In genomic region chr17:44900894-44901293, GRCh38 we compare ENCODE assay signal across 1 cellular context.
TF ChIP-seq lines count a peak whose summit lies in the region.

No MANE protein-coding gene starts in this region.

TF ChIP-seq in HEK293, 187 proteins besides CTCF, POLR2A, EP300 and RAD21 (continued from another document):
- TF ChIP-seq HIC1 (tag by site-specific recombination; IDR thresholded peaks at IDR 0.05) (no peak; the same call in 1 of the 2 replicates), ZNF843 (tag by site-specific recombination; IDR thresholded peaks at IDR 0.05) (no peak), ZSCAN18 (tag by site-specific recombination; IDR thresholded peaks at IDR 0.05) (no peak), ZNF174 (tag by site-specific recombination; IDR thresholded peaks at IDR 0.05) (no peak), PRDM1 (tag by site-specific recombination; IDR thresholded peaks at IDR 0.05) (peak; percentile 92), ZNF366 (tag by site-specific recombination; conservative IDR thresholded peaks at IDR 0.05) (peak; percentile 69), ZNF600 (tag by site-specific recombination; IDR thresholded peaks at IDR 0.05) (peak; percentile 59; the same call in 1 of the 2 replicates), MYNN (tag by site-specific recombination; IDR thresholded peaks at IDR 0.05; ENCODE audit: borderline replicate concordance) (no peak), ZNF660 (tag by site-specific recombination; IDR thresholded peaks at IDR 0.05) (peak; percentile 93; the same call in 1 of the 2 replicates), GLIS2 (tag by site-specific recombination; IDR thresholded peaks at IDR 0.05) (no peak), ZNF311 (tag by site-specific recombination; IDR thresholded peaks at IDR 0.05; ENCODE audit: borderline replicate concordance) (no peak), ZBTB20 (tag by site-specific recombination; IDR thresholded peaks at IDR 0.05) (peak; percentile 74), ZNF10 (tag by site-specific recombination; IDR thresholded peaks at IDR 0.05) (peak; percentile 89), ZNF350 (tag by site-specific recombination; IDR thresholded peaks at IDR 0.05) (no peak), ZNF629 (tag by site-specific recombination; IDR thresholded peaks at IDR 0.05) (peak; percentile 90), SETDB1 (IDR thresholded peaks at IDR 0.05; ENCODE audit: insufficient read length, low read length) (no peak), ZNF529 (tag by site-specific recombination; IDR thresholded peaks at IDR 0.05; ENCODE audit: insufficient replicate concordance) (no peak), IKZF3 (tag by site-specific recombination; IDR thresholded peaks at IDR 0.05) (peak; percentile 68; the same call in 1 of the 2 replicates), ZNF837 (tag by site-specific recombination; IDR thresholded peaks at IDR 0.05) (no peak), SP3 (tag by site-specific recombination; IDR thresholded peaks at IDR 0.05) (0 out of 2 replicates have a peak, but pooled peaks have one; percentile 18), REPIN1 (tag by site-specific recombination; IDR thresholded peaks at IDR 0.05; ENCODE audit: low read depth) (no peak), ZNF335 (tag by site-specific recombination; conservative IDR thresholded peaks at IDR 0.05) (peak; percentile 30; the same call in 1 of the 2 replicates), ZNF792 (tag by site-specific recombination; IDR thresholded peaks at IDR 0.05) (no peak), ZNF558 (tag by site-specific recombination; IDR thresholded peaks at IDR 0.05) (peak; percentile 80; the same call in 1 of the 2 replicates), ZSCAN30 (tag by site-specific recombination; IDR thresholded peaks at IDR 0.05) (peak; percentile 64), ZNF664 (tag by site-specific recombination; IDR thresholded peaks at IDR 0.05) (peak; percentile 88), ZNF621 (tag by site-specific recombination; IDR thresholded peaks at IDR 0.05) (no peak), SCRT2 (tag by site-specific recombination; IDR thresholded peaks at IDR 0.05) (no peak), ZNF114 (tag by site-specific recombination; IDR thresholded peaks at IDR 0.05) (no peak), ZNF701 (tag by site-specific recombination; IDR thresholded peaks at IDR 0.05) (no peak), ZNF404 (tag by site-specific recombination; IDR thresholded peaks at IDR 0.05) (no peak), ZNF391 (tag by site-specific recombination; IDR thresholded peaks at IDR 0.05; ENCODE audit: borderline replicate concordance, low read depth) (no peak)
- TF ChIP-seq, protein P1, sequence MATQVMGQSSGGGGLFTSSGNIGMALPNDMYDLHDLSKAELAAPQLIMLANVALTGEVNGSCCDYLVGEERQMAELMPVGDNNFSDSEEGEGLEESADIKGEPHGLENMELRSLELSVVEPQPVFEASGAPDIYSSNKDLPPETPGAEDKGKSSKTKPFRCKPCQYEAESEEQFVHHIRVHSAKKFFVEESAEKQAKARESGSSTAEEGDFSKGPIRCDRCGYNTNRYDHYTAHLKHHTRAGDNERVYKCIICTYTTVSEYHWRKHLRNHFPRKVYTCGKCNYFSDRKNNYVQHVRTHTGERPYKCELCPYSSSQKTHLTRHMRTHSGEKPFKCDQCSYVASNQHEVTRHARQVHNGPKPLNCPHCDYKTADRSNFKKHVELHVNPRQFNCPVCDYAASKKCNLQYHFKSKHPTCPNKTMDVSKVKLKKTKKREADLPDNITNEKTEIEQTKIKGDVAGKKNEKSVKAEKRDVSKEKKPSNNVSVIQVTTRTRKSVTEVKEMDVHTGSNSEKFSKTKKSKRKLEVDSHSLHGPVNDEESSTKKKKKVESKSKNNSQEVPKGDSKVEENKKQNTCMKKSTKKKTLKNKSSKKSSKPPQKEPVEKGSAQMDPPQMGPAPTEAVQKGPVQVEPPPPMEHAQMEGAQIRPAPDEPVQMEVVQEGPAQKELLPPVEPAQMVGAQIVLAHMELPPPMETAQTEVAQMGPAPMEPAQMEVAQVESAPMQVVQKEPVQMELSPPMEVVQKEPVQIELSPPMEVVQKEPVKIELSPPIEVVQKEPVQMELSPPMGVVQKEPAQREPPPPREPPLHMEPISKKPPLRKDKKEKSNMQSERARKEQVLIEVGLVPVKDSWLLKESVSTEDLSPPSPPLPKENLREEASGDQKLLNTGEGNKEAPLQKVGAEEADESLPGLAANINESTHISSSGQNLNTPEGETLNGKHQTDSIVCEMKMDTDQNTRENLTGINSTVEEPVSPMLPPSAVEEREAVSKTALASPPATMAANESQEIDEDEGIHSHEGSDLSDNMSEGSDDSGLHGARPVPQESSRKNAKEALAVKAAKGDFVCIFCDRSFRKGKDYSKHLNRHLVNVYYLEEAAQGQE (tag by site-specific recombination; IDR thresholded peaks at IDR 0.05), result no peak
- TF ChIP-seq, protein P2, sequence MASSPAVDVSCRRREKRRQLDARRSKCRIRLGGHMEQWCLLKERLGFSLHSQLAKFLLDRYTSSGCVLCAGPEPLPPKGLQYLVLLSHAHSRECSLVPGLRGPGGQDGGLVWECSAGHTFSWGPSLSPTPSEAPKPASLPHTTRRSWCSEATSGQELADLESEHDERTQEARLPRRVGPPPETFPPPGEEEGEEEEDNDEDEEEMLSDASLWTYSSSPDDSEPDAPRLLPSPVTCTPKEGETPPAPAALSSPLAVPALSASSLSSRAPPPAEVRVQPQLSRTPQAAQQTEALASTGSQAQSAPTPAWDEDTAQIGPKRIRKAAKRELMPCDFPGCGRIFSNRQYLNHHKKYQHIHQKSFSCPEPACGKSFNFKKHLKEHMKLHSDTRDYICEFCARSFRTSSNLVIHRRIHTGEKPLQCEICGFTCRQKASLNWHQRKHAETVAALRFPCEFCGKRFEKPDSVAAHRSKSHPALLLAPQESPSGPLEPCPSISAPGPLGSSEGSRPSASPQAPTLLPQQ (tag by site-specific recombination; IDR thresholded peaks at IDR 0.05), result peak; percentile 78
